24 cellular contexts compared by ENCODE assay signal in the genomic region with DNA sequence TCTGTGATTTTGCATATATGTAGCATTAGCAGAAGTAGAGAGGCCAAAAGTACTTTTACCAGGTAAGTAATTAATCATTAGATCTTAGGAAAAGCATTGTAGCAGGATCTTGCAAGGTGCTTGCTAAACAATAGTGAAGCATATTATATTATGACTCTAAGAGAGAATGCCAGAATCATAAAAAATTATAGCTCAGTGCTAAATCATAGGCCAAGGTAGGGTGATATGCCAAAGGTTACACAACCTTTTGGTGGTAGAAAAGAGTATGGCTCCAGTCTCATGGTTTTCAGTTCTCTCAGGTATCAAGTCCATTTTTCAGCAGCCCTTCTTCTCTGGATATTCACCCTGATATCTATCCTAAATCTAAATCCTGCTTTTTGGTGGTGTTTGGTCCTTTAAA.
"Had no signal": no experiment of that assay in that cellular context is flagged by ENCODE, and none has a peak within 500 bp of the region (broad histone marks: within the 10 kb centered on the region; RNA-seq: fewer than 3 reads in every experiment).

No MANE protein-coding gene starts in this region.

- H3K27me3 ChIP-seq: colonic mucosa, dorsolateral prefrontal cortex, esophagus muscularis mucosa, esophagus squamous epithelium, gastrocnemius medialis, gastroesophageal sphincter, heart left ventricle, heart right ventricle had no signal

- H3K27ac ChIP-seq: colonic mucosa, coronary artery, dorsolateral prefrontal cortex, epithelial cell of prostate, foreskin keratinocyte had no signal

- ATAC-seq: effector memory CD8-positive, alpha-beta T cell; esophagus mucosa; foreskin keratinocyte; gastrocnemius medialis; gastroesophageal sphincter; heart left ventricle had no signal

- H3K36me3 ChIP-seq: colonic mucosa, esophagus muscularis mucosa, esophagus squamous epithelium, gastrocnemius medialis, gastroesophageal sphincter had no signal

- DNase-seq: colonic mucosa; cortex of kidney; dermis blood vessel endothelial cell; dorsolateral prefrontal cortex; effector CD4-positive, alpha-beta T cell; effector CD8-positive, alpha-beta T cell; effector memory CD4-positive, alpha-beta T cell; effector memory CD8-positive, alpha-beta T cell; endodermal cell; erythroblast; esophagus squamous epithelium; foreskin fibroblast; foreskin keratinocyte; foreskin melanocyte; gastrocnemius medialis; glutamatergic neuron; head of caudate nucleus; heart left ventricle; heart right ventricle had no signal

- H3K9me3 ChIP-seq: colonic mucosa, esophagus muscularis mucosa, esophagus squamous epithelium, gastrocnemius medialis, gastroesophageal sphincter, heart left ventricle had no signal

- H3K4me3 ChIP-seq: colonic mucosa, coronary artery, dorsolateral prefrontal cortex, esophagus muscularis mucosa, esophagus squamous epithelium, gastrocnemius medialis, gastroesophageal sphincter, heart left ventricle, heart right ventricle had no signal

- H3K4me1 ChIP-seq: colonic mucosa had no signal
